Comparison of ENCODE assay signal across 8 cellular contexts in genomic region chr6:20403766-20404640, GRCh38. TPM values are rescaled to one million over a fixed set of nuclear protein-coding genes. Genes with fewer than 3 reads are reported as not detected.
DNase-seq lines count a peak whose midpoint lies in the region; ATAC-seq, FAIRE-seq and TF ChIP-seq lines count a peak whose summit lies in the region.

No MANE protein-coding gene starts in this region.

- H3K4me1 ChIP-seq in A549 (0 out of 3 replicates have a peak, but pooled peaks cover 5% of the 10 kb centered on the region), iPS-18a (ENCODE audit: control insufficient read depth, low read depth, low read length) (peaks cover 17% of the 10 kb centered on the region)

- peak overlapping the region; percentile 97 for H3K9ac ChIP-seq in iPS-18a (ENCODE audit: low read length)

- CTCF ChIA-PET in A549 (lab: Yijun Ruan, JAX), result interaction anchor here (1.1 to 2.3 kb wide), 14 partner anchors 10 to 164 kb away, joined by 3 to 14 read pairs (median 4); no protein-coding TSS in a partner anchor

- H3K27ac ChIP-seq in A549 (peak overlapping the region; percentile 100), KOPT-K1 (ENCODE audit: low read depth, low read length, poor library complexity, severe bottlenecking) (peak overlapping the region; percentile 97), angular gyrus (ENCODE audit: low read depth, low read length) (peak overlapping the region; percentile 55), iPS-18a (ENCODE audit: low read length) (peak overlapping the region; percentile 90)

- FAIRE-seq in A549 (lab: Jason Lieb, UNC), result no peak

- peak overlapping the region; percentile 88 for H3K4me2 ChIP-seq in A549

- H3K36me3 ChIP-seq in KOPT-K1 (ENCODE audit: insufficient read depth, low read length) (peaks cover 31% of the 10 kb centered on the region), iPS-18a (ENCODE audit: control insufficient read depth, low read depth, low read length) (peaks cover 20% of the 10 kb centered on the region)

- ATAC-seq in A549 (peak; percentile 1 to 6; a peak in 4 of 6 replicates), GM21423 (IDR thresholded peaks at IDR 0.05; ENCODE audit: unreplicated experiment) (no peak)

- DNase-seq in A549 (ENCODE audit: low read depth in 1 of 2, low spot score in 1 of 2) (peak; percentile 16 to 63), GM19238 (ENCODE audit: insufficient read length, low spot score) (peak; percentile 13), T-helper 2 cell (peak in 4 of 5 experiments; percentile 43 to 84 (median 66))
- DNase-seq in stimulated activated CD4-positive, alpha-beta T cell treated with anti-CD3 and anti-CD28 coated beads, Interleukin-12 subunit alpha, Interleukin-12 subunit beta, amount 100 ng/mL, for 4 hours, result peak; percentile 75

- TF ChIP-seq CTCF in A549 (IDR thresholded peaks at IDR 0.05), result no peak

- TF ChIP-seq EP300 in A549 (IDR thresholded peaks at IDR 0.05), result no peak

- no peaks in the 10 kb centered on the region for H3K27me3 ChIP-seq in iPS-18a (ENCODE audit: control insufficient read depth, insufficient read depth, low read length)

- TF ChIP-seq POLR2A in A549 (IDR thresholded peaks at IDR 0.05; ENCODE audit: low read length), result no peak

- under 1% methylated on average over 21 of the region's 38 CpGs for WGBS in A549 (ENCODE audit: missing lambda C conversion rate)

- TF ChIP-seq RAD21 in A549 (conservative IDR thresholded peaks at IDR 0.05 in 1 of 2, IDR thresholded peaks at IDR 0.05 in 1 of 2), result no peak

- no peaks in the 10 kb centered on the region for H3K9me3 ChIP-seq in A549
- H3K9me3 ChIP-seq in KOPT-K1 (ENCODE audit: insufficient read depth, low read length, poor library complexity, severe bottlenecking), result no peaks in the 10 kb centered on the region
- no peaks in the 10 kb centered on the region for H3K9me3 ChIP-seq in iPS-18a (ENCODE audit: control insufficient read depth, low read depth, low read length)

- H3K4me3 ChIP-seq in A549, result peak overlapping the region; percentile 96
- peak overlapping the region; percentile 83 for H3K4me3 ChIP-seq in iPS-18a (ENCODE audit: low read length)

- POLR2A ChIA-PET in A549 (lab: Yijun Ruan, JAX), result interaction anchor here (0.6 to 1.7 kb wide), 5 partner anchors 9 to 1190 kb away, joined by 3 to 6 read pairs (median 4); partner anchors contain the start of gene SOX4

TF ChIP-seq in A549, 52 proteins besides CTCF, POLR2A, EP300 and RAD21 (continues in another document):
- TF ChIP-seq CEBPB (IDR thresholded peaks at IDR 0.05), result no peak
- TF ChIP-seq, protein P1, sequence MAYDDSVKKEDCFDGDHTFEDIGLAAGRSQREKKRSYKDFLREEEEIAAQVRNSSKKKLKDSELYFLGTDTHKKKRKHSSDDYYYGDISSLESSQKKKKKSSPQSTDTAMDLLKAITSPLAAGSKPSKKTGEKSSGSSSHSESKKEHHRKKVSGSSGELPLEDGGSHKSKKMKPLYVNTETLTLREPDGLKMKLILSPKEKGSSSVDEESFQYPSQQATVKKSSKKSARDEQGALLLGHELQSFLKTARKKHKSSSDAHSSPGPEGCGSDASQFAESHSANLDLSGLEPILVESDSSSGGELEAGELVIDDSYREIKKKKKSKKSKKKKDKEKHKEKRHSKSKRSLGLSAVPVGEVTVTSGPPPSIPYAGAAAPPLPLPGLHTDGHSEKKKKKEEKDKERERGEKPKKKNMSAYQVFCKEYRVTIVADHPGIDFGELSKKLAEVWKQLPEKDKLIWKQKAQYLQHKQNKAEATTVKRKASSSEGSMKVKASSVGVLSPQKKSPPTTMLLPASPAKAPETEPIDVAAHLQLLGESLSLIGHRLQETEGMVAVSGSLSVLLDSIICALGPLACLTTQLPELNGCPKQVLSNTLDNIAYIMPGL (CRISPR knock-in tag; IDR thresholded peaks at IDR 0.05; ENCODE audit: borderline replicate concordance), result 0 out of 2 replicates have a peak, but pooled peaks have one; percentile 5
- no peak for TF ChIP-seq BHLHE40 (IDR thresholded peaks at IDR 0.05; ENCODE audit: low read depth, low read length)
- TF ChIP-seq JUN (IDR thresholded peaks at IDR 0.05), result no peak
- no peak for TF ChIP-seq HOXB5 (CRISPR knock-in tag; IDR thresholded peaks at IDR 0.05)
- TF ChIP-seq, protein P2, sequence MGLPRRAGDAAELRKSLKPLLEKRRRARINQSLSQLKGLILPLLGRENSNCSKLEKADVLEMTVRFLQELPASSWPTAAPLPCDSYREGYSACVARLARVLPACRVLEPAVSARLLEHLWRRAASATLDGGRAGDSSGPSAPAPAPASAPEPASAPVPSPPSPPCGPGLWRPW (IDR thresholded peaks at IDR 0.05), result no peak
- TF ChIP-seq, protein P3, sequence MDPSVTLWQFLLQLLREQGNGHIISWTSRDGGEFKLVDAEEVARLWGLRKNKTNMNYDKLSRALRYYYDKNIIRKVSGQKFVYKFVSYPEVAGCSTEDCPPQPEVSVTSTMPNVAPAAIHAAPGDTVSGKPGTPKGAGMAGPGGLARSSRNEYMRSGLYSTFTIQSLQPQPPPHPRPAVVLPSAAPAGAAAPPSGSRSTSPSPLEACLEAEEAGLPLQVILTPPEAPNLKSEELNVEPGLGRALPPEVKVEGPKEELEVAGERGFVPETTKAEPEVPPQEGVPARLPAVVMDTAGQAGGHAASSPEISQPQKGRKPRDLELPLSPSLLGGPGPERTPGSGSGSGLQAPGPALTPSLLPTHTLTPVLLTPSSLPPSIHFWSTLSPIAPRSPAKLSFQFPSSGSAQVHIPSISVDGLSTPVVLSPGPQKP (IDR thresholded peaks at IDR 0.05; ENCODE audit: low read depth, low read length), result no peak
- TF ChIP-seq HEYL (CRISPR knock-in tag; IDR thresholded peaks at IDR 0.05), result no peak
- TF ChIP-seq CBX8 (IDR thresholded peaks at IDR 0.05), result no peak
- TF ChIP-seq, protein P4, sequence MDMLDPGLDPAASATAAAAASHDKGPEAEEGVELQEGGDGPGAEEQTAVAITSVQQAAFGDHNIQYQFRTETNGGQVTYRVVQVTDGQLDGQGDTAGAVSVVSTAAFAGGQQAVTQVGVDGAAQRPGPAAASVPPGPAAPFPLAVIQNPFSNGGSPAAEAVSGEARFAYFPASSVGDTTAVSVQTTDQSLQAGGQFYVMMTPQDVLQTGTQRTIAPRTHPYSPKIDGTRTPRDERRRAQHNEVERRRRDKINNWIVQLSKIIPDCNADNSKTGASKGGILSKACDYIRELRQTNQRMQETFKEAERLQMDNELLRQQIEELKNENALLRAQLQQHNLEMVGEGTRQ (IDR thresholded peaks at IDR 0.05), result no peak
- no peak for TF ChIP-seq NFE2L2 (conservative IDR thresholded peaks at IDR 0.05; ENCODE audit: low read length)
- no peak for TF ChIP-seq SREBF2 (IDR thresholded peaks at IDR 0.05)
- TF ChIP-seq, protein P5, sequence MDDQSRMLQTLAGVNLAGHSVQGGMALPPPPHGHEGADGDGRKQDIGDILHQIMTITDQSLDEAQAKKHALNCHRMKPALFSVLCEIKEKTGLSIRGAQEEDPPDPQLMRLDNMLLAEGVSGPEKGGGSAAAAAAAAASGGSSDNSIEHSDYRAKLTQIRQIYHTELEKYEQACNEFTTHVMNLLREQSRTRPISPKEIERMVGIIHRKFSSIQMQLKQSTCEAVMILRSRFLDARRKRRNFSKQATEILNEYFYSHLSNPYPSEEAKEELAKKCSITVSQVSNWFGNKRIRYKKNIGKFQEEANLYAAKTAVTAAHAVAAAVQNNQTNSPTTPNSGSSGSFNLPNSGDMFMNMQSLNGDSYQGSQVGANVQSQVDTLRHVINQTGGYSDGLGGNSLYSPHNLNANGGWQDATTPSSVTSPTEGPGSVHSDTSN (IDR thresholded peaks at IDR 0.05), result 0 out of 2 replicates have a peak, but pooled peaks have one; percentile 6
- TF ChIP-seq HDAC2 (IDR thresholded peaks at IDR 0.05), result no peak
- no peak for TF ChIP-seq CBX2 (IDR thresholded peaks at IDR 0.05; ENCODE audit: borderline replicate concordance, low read depth)
- no peak for TF ChIP-seq PHF8 (IDR thresholded peaks at IDR 0.05; ENCODE audit: borderline replicate concordance, low read depth)
- TF ChIP-seq CHD2 (IDR thresholded peaks at IDR 0.05; ENCODE audit: low read length, partially characterized antibody), result no peak
- TF ChIP-seq, protein P6, sequence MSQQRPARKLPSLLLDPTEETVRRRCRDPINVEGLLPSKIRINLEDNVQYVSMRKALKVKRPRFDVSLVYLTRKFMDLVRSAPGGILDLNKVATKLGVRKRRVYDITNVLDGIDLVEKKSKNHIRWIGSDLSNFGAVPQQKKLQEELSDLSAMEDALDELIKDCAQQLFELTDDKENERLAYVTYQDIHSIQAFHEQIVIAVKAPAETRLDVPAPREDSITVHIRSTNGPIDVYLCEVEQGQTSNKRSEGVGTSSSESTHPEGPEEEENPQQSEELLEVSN (IDR thresholded peaks at IDR 0.05; ENCODE audit: borderline replicate concordance, low read depth), result no peak
- TF ChIP-seq SMC3 (IDR thresholded peaks at IDR 0.05), result no peak

RNA-seq across cellular contexts. Expression of gene E2F3, which starts 2.3 kb away (rescaled TPM):
- polyA plus RNA-seq in A549 (2011; rRNA removed) (17.3 and 18.0 TPM in 2 replicates), A549 (2017; fragmentation: RNase III; extraction: RNeasy Plus Mini Kit Qiagen cat#74134 plus additional on column Dnase treatment) (14.0 to 15.5 TPM (median 14.4 TPM) in 3 replicates)
- polyA plus RNA-seq in A549 (2012; cell fraction: cytosol; rRNA removed), result 6.5 and 7.1 TPM in 2 replicates
- polyA plus RNA-seq in A549 (2012; cell fraction: nucleus; rRNA removed), result 8.1 and 12.7 TPM in 2 replicates
- 11.1 and 13.2 TPM in 2 replicates for polyA minus RNA-seq in A549 (2011; rRNA and poly(A)+ RNA removed)

Comparison
In these comparisons a context has a peak if more than half of its experiments do, and no peak if none do; other contexts are left out.
1. DNase-seq: peak in every context shown above with its lines; median percentile 75 in stimulated activated CD4-positive, alpha-beta T cell treated with anti-CD3 and anti-CD28 coated beads, Interleukin-12 subunit alpha, Interleukin-12 subunit beta, amount 100 ng/mL, for 4 hours; 66 in T-helper 2 cell; 40 in A549; 13 in GM19238.